15 cellular contexts compared by ENCODE assay signal in the genomic region with DNA sequence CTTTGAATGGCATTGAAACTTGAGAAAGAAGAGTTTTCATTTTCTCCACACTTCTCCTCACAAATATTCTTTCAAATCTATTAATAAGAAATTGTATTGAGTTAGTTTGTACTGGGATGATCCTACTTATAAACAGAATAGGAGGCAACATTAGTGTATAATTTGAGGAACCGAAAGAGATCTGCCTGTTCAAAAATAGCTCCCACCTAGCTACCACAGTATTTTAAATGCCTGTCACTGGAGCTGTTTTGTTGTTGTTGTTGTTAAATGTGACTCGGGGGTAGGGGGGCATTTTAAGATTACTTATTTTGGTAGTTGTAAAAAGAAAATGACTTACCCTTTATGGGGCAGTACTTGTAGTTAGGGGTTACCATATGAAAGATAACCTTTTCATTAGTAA. TPM values are rescaled to one million over a fixed set of nuclear protein-coding genes. Genes with fewer than 3 reads are reported as not detected.
DNase-seq lines count a peak whose midpoint lies in the region; ATAC-seq and TF ChIP-seq lines count a peak whose summit lies in the region.
"Had no signal": no experiment of that assay in that cellular context is flagged by ENCODE, and none has a peak within 500 bp of the region (broad histone marks: within the 10 kb centered on the region; RNA-seq: fewer than 3 reads in every experiment).

No MANE protein-coding gene starts in this region.

- H3K9me3 Mint-ChIP-seq in Calu3 (ENCODE audit: low read depth, unreplicated experiment) = no peaks in the 10 kb centered on the region
- H3K9me3 Mint-ChIP-seq: brain, neural progenitor cell had no signal

- H3K27ac Mint-ChIP-seq in Calu3 (ENCODE audit: unreplicated experiment) = no peak overlapping the region
- H3K27ac Mint-ChIP-seq: brain, neural progenitor cell had no signal

- no peaks in the 10 kb centered on the region for H3K27me3 Mint-ChIP-seq in Calu3 (ENCODE audit: unreplicated experiment)
- H3K27me3 Mint-ChIP-seq: brain had no signal

- ATAC-seq in GM18861 (IDR thresholded peaks at IDR 0.05; ENCODE audit: unreplicated experiment) (peak; percentile 76), GM21526 (IDR thresholded peaks at IDR 0.05; ENCODE audit: low FRiP score, unreplicated experiment) (peak; percentile 92), HG03025 (IDR thresholded peaks at IDR 0.05; ENCODE audit: low FRiP score, unreplicated experiment) (peak; percentile 93)

- H3K36me3 Mint-ChIP-seq in Calu3 (ENCODE audit: insufficient read depth, unreplicated experiment) = no peaks in the 10 kb centered on the region
- H3K36me3 Mint-ChIP-seq: brain, neural progenitor cell had no signal

- CTCF ChIA-PET in Calu3 (lab: Charles Lee) = no interaction called here

- no peak overlapping the region for H3K4me3 Mint-ChIP-seq in Calu3 (ENCODE audit: low read depth, unreplicated experiment)
- H3K4me3 Mint-ChIP-seq: brain, neural progenitor cell had no signal

- no peak overlapping the region for H3K27ac ChIP-seq in substantia nigra (ENCODE audit: low read depth, low read length, poor library complexity, severe bottlenecking)
- H3K27ac ChIP-seq: neural progenitor cell, SJSA1 had no signal

- no peak for TF ChIP-seq CTCF in Calu3 (IDR thresholded peaks at IDR 0.05; ENCODE audit: unreplicated experiment)

- DNase-seq in NAMALWA (ENCODE audit: low spot score) (peak; percentile 57), substantia nigra (lab: John Stamatoyannopoulos, UW) (no peak), erythroblast (lab: John Stamatoyannopoulos, UW) (no peak), Calu3 (no peak)
- DNase-seq in stimulated activated CD4-positive, alpha-beta T cell treated with anti-CD3 and anti-CD28 coated beads, Interleukin-4, amount 100 ng/mL, for 24 hours = no peak
- DNase-seq: NCI-H2081 had no signal

- no peak for TF ChIP-seq POLR2A in erythroblast (IDR thresholded peaks at IDR 0.05; ENCODE audit: low read length)

- intact Hi-C loops in Calu3 (cut with micrococcal nuclease; ENCODE audit: unreplicated experiment) = no loop called here

- H3K4me1 Mint-ChIP-seq in Calu3 (ENCODE audit: low read depth, unreplicated experiment) = no peaks in the 10 kb centered on the region
- H3K4me1 Mint-ChIP-seq: brain had no signal

- BruUV-seq in Calu3 (replicated peaks; lab: Mats Ljungman, UMichigan) = no TSS peak

RNA-seq across cellular contexts. Expression of a gene that starts 20.1 kb away (rescaled TPM):
- total RNA-seq in Calu3 (2022) = not detected in 2 replicates
- total RNA-seq: activated CD8-positive, alpha-beta memory T cell treated with anti-CD3 and anti-CD28 coated beads for 36 hours; LHCN-M2; lung microvascular endothelial cell had no signal
